Comparison of ENCODE assay signal across 2 cellular contexts in genomic region chr6:111095488-111095887, GRCh38. TPM values are rescaled to one million over a fixed set of nuclear protein-coding genes. Genes with fewer than 3 reads are reported as not detected.
"Had no signal": no experiment of that assay in that cellular context is flagged by ENCODE, and none has a peak within 500 bp of the region (broad histone marks: within the 10 kb centered on the region; RNA-seq: fewer than 3 reads in every experiment).

No MANE protein-coding gene starts in this region.

RNA-seq across cellular contexts. Expression of gene SLC16A10, which starts 8.2 kb away (rescaled TPM):
- total RNA-seq: glomerular endothelial cell had no signal
- polyA plus RNA-seq: foreskin keratinocyte had no signal
